1 cellular context compared by ENCODE assay signal in genomic region chr5:77074745-77075144, GRCh38.
TF ChIP-seq lines count a peak whose summit lies in the region.

No MANE protein-coding gene starts in this region.

TF ChIP-seq in IMR-90, 13 proteins besides CTCF, POLR2A, EP300 and RAD21:
- no peak for TF ChIP-seq FOS (IDR thresholded peaks at IDR 0.05; ENCODE audit: low read depth, low read length)
- TF ChIP-seq MXI1 (IDR thresholded peaks at IDR 0.05; ENCODE audit: borderline replicate concordance, low read depth, low read length) = no peak
